Comparison of ENCODE assay signal across 8 cellular contexts in genomic region chr15:38251726-38252480, GRCh38. TPM values are rescaled to one million over a fixed set of nuclear protein-coding genes. Genes with fewer than 3 reads are reported as not detected.
DNase-seq lines count a peak whose midpoint lies in the region; ATAC-seq and TF ChIP-seq lines count a peak whose summit lies in the region.

No MANE protein-coding gene starts in this region.

- H3K4me3 ChIP-seq in ACC112 (ENCODE audit: low read depth, low read length) (peak overlapping the region; percentile 92), colonic mucosa (peak overlapping the region; percentile 75)

- no peaks in the 10 kb centered on the region for H3K27me3 ChIP-seq in ACC112 (ENCODE audit: insufficient read depth, low read length)
- H3K27me3 ChIP-seq in colonic mucosa: no peaks in the 10 kb centered on the region

- no peaks in the 10 kb centered on the region for H3K36me3 ChIP-seq in ACC112 (ENCODE audit: insufficient read depth, low read length)
- no peaks in the 10 kb centered on the region for H3K36me3 ChIP-seq in colonic mucosa

- H3K27ac ChIP-seq in ACC112 (ENCODE audit: low read depth, low read length): peak overlapping the region; percentile 93
- peak overlapping the region; percentile 99 for H3K27ac ChIP-seq in colonic mucosa

- intact Hi-C loops in colonic mucosa (cut with DNase I): loop anchor here (10.0 kb wide), 2 partner anchors 103 to 177 kb away; no protein-coding TSS in a partner anchor

- TF ChIP-seq CTCF in colonic mucosa (IDR thresholded peaks at IDR 0.05): no peak

- DNase-seq in NCI-H524 (lab: John Stamatoyannopoulos, UW): peak; percentile 89 to 91
- peak; percentile 55 to 61 for DNase-seq in activated CD4-positive, alpha-beta T cell treated with anti-CD3 and anti-CD28 coated beads for 4 hours
- DNase-seq in colonic mucosa: peak; percentile 91
- DNase-seq in kidney tubule cell (ENCODE audit: low spot score): peak; percentile 97
- DNase-seq in stimulated activated CD4-positive, alpha-beta T cell treated with anti-CD3 and anti-CD28 coated beads, Interleukin-15, amount 100 ng/mL, for 1 hour (ENCODE audit: low read depth in 1 of 2, low spot score in 1 of 2): peak; percentile 17 to 52

- H3K9ac ChIP-seq in colonic mucosa (ENCODE audit: low read depth in 2 of 2, low read length in 2 of 2): peak overlapping the region; percentile 90 to 92

- H3K4me1 ChIP-seq in ACC112 (ENCODE audit: control insufficient read depth, insufficient read depth, low read length, unreplicated experiment): peaks cover 21% of the 10 kb centered on the region
- no peaks in the 10 kb centered on the region for H3K4me1 ChIP-seq in colonic mucosa

- peak; percentile 39 for ATAC-seq in GM18873 (IDR thresholded peaks at IDR 0.05; ENCODE audit: low FRiP score, unreplicated experiment)
- peak; percentile 47 for ATAC-seq in HG03196 (IDR thresholded peaks at IDR 0.05; ENCODE audit: unreplicated experiment)

- H2AFZ ChIP-seq in ACC112 (ENCODE audit: low read length, unreplicated experiment): peak overlapping the region; percentile 80

- peaks cover 45% of the 10 kb centered on the region for H3K79me2 ChIP-seq in ACC112 (ENCODE audit: control insufficient read depth, insufficient read depth, low read length, unreplicated experiment)

- H3K9me3 ChIP-seq in colonic mucosa: no peaks in the 10 kb centered on the region

RNA-seq across cellular contexts. Expression of gene SPRED1, which starts 0.7 kb away (rescaled TPM):
- 10 to 100 TPM; 26.8 to 28.0 TPM for total RNA-seq in colonic mucosa

Comparison
In these comparisons a context has a peak if more than half of its experiments do, and no peak if none do; other contexts are left out.
1. Peak in every context shown above with its lines: DNase-seq, ATAC-seq, H3K4me3 ChIP-seq and H3K27ac ChIP-seq.
2. DNase-seq: peak in every context shown above with its lines; median percentile 97 in kidney tubule cell; 91 in colonic mucosa; 90 in NCI-H524; 58 in activated CD4-positive, alpha-beta T cell treated with anti-CD3 and anti-CD28 coated beads for 4 hours; 34 in stimulated activated CD4-positive, alpha-beta T cell treated with anti-CD3 and anti-CD28 coated beads, Interleukin-15, amount 100 ng/mL, for 1 hour.